1 cellular context compared by ENCODE assay signal in the genomic region with DNA sequence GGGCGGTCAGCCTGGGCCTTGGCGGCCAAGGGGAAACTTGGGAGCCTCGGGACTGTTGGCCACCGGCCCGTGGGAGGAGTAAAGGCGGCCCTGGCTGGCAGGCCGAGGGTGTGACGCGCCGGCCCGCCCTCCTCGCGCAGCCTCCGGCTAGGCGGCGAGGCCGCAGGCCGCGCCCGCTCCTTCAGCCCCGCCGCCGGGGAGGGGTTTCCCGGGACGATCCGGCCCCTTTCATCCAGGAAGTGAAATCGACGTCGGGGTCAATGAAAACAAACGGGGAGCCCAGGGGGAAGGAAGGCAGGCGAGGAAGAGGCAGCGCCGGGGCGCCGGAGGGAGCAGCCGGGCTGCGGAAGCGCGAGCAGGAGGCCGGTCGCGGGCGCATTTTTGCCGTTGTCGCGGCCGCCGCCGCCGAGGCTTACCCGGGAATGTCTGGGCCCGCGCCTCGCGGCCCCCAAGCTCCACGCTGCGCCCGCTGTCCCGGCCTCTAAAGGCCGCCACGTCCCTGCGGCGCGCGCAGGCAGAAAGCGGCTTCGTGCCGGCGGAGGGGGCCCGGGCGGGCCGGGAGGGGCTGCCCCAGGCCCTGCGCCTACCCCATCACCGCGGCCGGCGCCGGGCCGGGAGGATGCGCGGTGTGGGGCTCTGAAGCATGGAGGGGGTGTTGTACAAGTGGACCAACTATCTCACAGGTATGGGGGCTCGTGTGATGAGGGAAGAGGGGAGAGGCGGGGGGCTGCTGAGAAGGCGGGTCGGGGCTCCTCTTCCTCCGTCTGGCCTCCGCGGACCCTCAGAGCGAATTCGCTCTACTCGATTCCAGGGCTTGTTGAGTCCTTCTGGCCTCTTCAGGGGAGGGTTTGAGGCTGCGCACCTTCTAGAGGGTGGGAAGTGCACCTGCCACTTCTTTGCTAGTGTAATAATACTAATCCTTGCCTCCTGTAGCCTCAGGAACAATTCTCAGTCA.
TF ChIP-seq lines count a peak whose summit lies in the region.

A gene (plus strand): TSS at position 231 of the 955 bp plus-strand sequence. CDS start 413 bp downstream, at position 644.

TF ChIP-seq in HepG2, 621 proteins besides CTCF, POLR2A, EP300 and RAD21 (continued from another document and continues in another):
- no peak for TF ChIP-seq DPF2 (CRISPR knock-in tag; IDR thresholded peaks at IDR 0.05; ENCODE audit: borderline replicate concordance, low read depth)
- TF ChIP-seq HOXA9 (CRISPR knock-in tag; IDR thresholded peaks at IDR 0.05; ENCODE audit: borderline replicate concordance) = no peak
- TF ChIP-seq, protein P1, sequence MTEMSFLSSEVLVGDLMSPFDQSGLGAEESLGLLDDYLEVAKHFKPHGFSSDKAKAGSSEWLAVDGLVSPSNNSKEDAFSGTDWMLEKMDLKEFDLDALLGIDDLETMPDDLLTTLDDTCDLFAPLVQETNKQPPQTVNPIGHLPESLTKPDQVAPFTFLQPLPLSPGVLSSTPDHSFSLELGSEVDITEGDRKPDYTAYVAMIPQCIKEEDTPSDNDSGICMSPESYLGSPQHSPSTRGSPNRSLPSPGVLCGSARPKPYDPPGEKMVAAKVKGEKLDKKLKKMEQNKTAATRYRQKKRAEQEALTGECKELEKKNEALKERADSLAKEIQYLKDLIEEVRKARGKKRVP (CRISPR knock-in tag; IDR thresholded peaks at IDR 0.05) = no peak
- no peak; the same call in 1 of the 2 replicates for TF ChIP-seq ZNF589 (CRISPR knock-in tag; conservative IDR thresholded peaks at IDR 0.05)
- TF ChIP-seq, protein P2, sequence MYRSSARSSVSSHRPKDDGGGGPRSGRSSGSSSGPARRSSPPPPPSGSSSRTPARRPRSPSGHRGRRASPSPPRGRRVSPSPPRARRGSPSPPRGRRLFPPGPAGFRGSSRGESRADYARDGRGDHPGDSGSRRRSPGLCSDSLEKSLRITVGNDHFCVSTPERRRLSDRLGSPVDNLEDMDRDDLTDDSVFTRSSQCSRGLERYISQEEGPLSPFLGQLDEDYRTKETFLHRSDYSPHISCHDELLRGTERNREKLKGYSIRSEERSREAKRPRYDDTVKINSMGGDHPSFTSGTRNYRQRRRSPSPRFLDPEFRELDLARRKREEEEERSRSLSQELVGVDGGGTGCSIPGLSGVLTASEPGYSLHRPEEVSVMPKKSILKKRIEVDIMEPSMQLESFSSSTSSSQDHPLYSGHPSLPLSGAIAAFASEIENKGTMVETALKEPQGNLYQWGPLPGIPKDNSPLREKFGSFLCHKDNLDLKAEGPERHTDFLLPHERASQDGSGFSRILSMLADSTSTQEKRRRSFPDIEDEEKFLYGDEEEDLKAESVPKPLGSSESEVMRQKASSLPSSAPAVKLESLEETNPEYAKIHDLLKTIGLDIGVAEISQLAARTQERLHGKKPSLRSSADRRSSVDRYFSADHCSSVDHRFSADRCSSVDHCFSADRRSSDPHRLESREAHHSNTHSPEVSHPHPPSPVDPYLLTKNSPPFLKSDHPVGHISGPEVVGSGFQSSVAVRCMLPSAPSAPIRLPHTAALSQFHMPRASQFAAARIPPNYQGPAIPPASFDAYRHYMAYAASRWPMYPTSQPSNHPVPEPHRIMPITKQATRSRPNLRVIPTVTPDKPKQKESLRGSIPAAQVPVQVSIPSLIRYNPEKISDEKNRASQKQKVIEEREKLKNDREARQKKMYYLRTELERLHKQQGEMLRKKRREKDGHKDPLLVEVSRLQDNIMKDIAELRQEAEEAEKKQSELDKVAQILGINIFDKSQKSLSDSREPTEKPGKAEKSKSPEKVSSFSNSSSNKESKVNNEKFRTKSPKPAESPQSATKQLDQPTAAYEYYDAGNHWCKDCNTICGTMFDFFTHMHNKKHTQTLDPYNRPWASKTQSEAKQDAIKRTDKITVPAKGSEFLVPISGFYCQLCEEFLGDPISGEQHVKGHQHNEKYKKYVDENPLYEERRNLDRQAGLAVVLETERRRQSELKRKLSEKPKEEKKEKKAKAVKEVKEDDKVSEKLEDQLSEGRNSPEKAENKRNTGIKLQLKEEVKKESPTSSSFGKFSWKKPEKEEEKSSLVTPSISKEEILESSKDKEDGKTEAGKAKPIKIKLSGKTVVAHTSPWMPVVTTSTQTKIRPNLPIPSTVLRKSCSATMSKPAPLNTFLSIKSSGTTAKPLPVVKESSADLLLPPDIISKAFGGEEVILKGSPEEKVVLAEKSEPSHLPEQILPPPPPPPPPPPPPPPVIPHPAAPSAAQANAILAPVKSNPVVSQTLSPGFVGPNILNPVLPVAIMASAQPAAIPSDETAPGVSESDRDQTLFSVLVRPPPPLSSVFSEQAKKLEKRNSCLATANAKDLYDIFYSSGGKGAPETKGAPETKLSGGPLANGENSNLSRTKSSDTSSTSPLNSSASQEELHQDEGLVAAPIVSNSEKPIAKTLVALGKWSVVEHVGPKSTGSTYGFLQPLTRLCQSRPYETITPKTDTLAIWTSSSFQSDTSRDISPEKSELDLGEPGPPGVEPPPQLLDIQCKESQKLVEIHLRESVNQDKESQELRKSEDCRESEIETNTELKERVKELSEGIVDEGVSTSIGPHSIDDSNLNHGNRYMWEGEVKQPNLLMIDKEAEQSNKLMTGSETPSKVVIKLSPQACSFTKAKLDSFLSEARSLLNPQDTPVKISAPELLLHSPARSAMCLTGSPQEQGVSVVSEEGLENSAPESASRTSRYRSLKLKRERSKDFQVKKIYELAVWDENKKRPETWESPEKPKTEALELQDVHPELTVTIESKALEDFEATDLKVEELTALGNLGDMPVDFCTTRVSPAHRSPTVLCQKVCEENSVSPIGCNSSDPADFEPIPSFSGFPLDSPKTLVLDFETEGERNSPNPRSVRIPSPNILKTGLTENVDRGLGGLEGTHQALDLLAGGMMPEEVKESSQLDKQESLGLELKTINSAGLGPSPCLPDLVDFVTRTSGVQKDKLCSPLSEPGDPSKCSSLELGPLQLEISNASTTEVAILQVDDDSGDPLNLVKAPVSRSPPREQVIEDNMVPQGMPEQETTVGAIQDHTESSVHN (CRISPR knock-in tag; IDR thresholded peaks at IDR 0.05) = no peak
- TF ChIP-seq SP4 (CRISPR knock-in tag; IDR thresholded peaks at IDR 0.05) = peak; percentile 81
- TF ChIP-seq, protein P3, sequence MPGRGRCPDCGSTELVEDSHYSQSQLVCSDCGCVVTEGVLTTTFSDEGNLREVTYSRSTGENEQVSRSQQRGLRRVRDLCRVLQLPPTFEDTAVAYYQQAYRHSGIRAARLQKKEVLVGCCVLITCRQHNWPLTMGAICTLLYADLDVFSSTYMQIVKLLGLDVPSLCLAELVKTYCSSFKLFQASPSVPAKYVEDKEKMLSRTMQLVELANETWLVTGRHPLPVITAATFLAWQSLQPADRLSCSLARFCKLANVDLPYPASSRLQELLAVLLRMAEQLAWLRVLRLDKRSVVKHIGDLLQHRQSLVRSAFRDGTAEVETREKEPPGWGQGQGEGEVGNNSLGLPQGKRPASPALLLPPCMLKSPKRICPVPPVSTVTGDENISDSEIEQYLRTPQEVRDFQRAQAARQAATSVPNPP (CRISPR knock-in tag; IDR thresholded peaks at IDR 0.05) = 0 out of 2 replicates have a peak, but pooled peaks have one; percentile 65
- TF ChIP-seq ZKSCAN8 (CRISPR knock-in tag; IDR thresholded peaks at IDR 0.05; ENCODE audit: borderline replicate concordance) = no peak
- peak; percentile 69 for TF ChIP-seq TAF1 (CRISPR knock-in tag; IDR thresholded peaks at IDR 0.05)
- TF ChIP-seq, protein P4, sequence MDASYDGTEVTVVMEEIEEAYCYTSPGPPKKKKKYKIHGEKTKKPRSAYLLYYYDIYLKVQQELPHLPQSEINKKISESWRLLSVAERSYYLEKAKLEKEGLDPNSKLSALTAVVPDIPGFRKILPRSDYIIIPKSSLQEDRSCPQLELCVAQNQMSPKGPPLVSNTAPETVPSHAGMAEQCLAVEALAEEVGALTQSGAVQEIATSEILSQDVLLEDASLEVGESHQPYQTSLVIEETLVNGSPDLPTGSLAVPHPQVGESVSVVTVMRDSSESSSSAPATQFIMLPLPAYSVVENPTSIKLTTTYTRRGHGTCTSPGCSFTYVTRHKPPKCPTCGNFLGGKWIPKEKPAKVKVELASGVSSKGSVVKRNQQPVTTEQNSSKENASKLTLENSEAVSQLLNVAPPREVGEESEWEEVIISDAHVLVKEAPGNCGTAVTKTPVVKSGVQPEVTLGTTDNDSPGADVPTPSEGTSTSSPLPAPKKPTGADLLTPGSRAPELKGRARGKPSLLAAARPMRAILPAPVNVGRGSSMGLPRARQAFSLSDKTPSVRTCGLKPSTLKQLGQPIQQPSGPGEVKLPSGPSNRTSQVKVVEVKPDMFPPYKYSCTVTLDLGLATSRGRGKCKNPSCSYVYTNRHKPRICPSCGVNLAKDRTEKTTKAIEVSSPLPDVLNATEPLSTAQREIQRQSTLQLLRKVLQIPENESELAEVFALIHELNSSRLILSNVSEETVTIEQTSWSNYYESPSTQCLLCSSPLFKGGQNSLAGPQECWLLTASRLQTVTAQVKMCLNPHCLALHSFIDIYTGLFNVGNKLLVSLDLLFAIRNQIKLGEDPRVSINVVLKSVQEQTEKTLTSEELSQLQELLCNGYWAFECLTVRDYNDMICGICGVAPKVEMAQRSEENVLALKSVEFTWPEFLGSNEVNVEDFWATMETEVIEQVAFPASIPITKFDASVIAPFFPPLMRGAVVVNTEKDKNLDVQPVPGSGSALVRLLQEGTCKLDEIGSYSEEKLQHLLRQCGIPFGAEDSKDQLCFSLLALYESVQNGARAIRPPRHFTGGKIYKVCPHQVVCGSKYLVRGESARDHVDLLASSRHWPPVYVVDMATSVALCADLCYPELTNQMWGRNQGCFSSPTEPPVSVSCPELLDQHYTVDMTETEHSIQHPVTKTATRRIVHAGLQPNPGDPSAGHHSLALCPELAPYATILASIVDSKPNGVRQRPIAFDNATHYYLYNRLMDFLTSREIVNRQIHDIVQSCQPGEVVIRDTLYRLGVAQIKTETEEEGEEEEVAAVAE (CRISPR knock-in tag; IDR thresholded peaks at IDR 0.05; ENCODE audit: borderline replicate concordance) = no peak
- TF ChIP-seq ZNF446 (CRISPR knock-in tag; IDR thresholded peaks at IDR 0.05) = peak; percentile 33; the same call in 1 of the 2 replicates
- no peak for TF ChIP-seq HNRNPL (IDR thresholded peaks at IDR 0.05; ENCODE audit: low read depth, low read length)
- TF ChIP-seq, protein P5, sequence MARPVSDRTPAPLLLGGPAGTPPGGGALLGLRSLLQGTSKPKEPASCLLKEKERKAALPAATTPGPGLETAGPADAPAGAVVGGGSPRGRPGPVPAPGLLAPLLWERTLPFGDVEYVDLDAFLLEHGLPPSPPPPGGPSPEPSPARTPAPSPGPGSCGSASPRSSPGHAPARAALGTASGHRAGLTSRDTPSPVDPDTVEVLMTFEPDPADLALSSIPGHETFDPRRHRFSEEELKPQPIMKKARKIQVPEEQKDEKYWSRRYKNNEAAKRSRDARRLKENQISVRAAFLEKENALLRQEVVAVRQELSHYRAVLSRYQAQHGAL (CRISPR knock-in tag; IDR thresholded peaks at IDR 0.05; ENCODE audit: not compliant biosample characterization) = no peak
- no peak for TF ChIP-seq KDM3A (CRISPR knock-in tag; IDR thresholded peaks at IDR 0.05; ENCODE audit: low read depth)
- peak; percentile 6; the same call in 1 of the 2 replicates for TF ChIP-seq KDM5A (IDR thresholded peaks at IDR 0.05; ENCODE audit: borderline replicate concordance, low read length)
- TF ChIP-seq ZNF713 (CRISPR knock-in tag; IDR thresholded peaks at IDR 0.05) = peak; percentile 83; the same call in 1 of the 2 replicates
- no peak for TF ChIP-seq SNRNP70 (IDR thresholded peaks at IDR 0.05; ENCODE audit: low read depth, low read length)
- TF ChIP-seq ZNF33A (CRISPR knock-in tag; IDR thresholded peaks at IDR 0.05; ENCODE audit: borderline replicate concordance) = no peak
- no peak for TF ChIP-seq ZNF549 (CRISPR knock-in tag; IDR thresholded peaks at IDR 0.05)
- TF ChIP-seq, protein P6, sequence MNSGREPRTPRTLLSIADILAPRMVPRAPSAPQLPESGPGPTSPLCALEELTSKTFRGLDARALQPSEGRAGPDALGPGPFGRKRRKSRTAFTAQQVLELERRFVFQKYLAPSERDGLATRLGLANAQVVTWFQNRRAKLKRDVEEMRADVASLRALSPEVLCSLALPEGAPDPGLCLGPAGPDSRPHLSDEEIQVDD (CRISPR knock-in tag; IDR thresholded peaks at IDR 0.05; ENCODE audit: borderline replicate concordance) = peak; percentile 15; the same call in 1 of the 2 replicates
- TF ChIP-seq SRY (CRISPR knock-in tag; IDR thresholded peaks at IDR 0.05) = peak; percentile 54; the same call in 1 of the 2 replicates
- 0 out of 2 replicates have a peak, but pooled peaks have one; percentile 1 for TF ChIP-seq HCFC1 (IDR thresholded peaks at IDR 0.05; ENCODE audit: low read depth, low read length)
- TF ChIP-seq JDP2 (CRISPR knock-in tag; IDR thresholded peaks at IDR 0.05; ENCODE audit: borderline replicate concordance) = no peak
- TF ChIP-seq ZNF652 (CRISPR knock-in tag; IDR thresholded peaks at IDR 0.05; ENCODE audit: borderline replicate concordance, low read depth) = no peak
- TF ChIP-seq ZNF33B (CRISPR knock-in tag; IDR thresholded peaks at IDR 0.05) = no peak
- TF ChIP-seq ZNF256 (CRISPR knock-in tag; conservative IDR thresholded peaks at IDR 0.05) = 0 out of 2 replicates have a peak, but pooled peaks have one; percentile 55
- no peak for TF ChIP-seq ATF7 (IDR thresholded peaks at IDR 0.05)
- TF ChIP-seq ATF7 (CRISPR knock-in tag; IDR thresholded peaks at IDR 0.05) = no peak
- no peak for TF ChIP-seq ZNF780A (CRISPR knock-in tag; IDR thresholded peaks at IDR 0.05)
- TF ChIP-seq, protein P7, sequence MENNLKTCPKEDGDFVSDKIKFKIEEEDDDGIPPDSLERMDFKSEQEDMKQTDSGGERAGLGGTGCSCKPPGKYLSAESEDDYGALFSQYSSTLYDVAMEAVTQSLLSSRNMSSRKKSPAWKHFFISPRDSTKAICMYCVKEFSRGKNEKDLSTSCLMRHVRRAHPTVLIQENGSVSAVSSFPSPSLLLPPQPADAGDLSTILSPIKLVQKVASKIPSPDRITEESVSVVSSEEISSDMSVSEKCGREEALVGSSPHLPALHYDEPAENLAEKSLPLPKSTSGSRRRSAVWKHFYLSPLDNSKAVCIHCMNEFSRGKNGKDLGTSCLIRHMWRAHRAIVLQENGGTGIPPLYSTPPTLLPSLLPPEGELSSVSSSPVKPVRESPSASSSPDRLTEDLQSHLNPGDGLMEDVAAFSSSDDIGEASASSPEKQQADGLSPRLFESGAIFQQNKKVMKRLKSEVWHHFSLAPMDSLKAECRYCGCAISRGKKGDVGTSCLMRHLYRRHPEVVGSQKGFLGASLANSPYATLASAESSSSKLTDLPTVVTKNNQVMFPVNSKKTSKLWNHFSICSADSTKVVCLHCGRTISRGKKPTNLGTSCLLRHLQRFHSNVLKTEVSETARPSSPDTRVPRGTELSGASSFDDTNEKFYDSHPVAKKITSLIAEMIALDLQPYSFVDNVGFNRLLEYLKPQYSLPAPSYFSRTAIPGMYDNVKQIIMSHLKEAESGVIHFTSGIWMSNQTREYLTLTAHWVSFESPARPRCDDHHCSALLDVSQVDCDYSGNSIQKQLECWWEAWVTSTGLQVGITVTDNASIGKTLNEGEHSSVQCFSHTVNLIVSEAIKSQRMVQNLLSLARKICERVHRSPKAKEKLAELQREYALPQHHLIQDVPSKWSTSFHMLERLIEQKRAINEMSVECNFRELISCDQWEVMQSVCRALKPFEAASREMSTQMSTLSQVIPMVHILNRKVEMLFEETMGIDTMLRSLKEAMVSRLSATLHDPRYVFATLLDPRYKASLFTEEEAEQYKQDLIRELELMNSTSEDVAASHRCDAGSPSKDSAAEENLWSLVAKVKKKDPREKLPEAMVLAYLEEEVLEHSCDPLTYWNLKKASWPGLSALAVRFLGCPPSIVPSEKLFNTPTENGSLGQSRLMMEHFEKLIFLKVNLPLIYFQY (CRISPR knock-in tag; IDR thresholded peaks at IDR 0.05; ENCODE audit: borderline replicate concordance) = no peak; the same call in 1 of the 2 replicates
- TF ChIP-seq ARNT2 (CRISPR knock-in tag; IDR thresholded peaks at IDR 0.05; ENCODE audit: low read depth) = peak; percentile 80
- peak; percentile 55 for TF ChIP-seq MYC (CRISPR knock-in tag; IDR thresholded peaks at IDR 0.05; ENCODE audit: borderline replicate concordance)
- TF ChIP-seq PLRG1 (conservative IDR thresholded peaks at IDR 0.05) = no peak
- no peak for TF ChIP-seq CBX2 (IDR thresholded peaks at IDR 0.05; ENCODE audit: low read depth, low read length)
- TF ChIP-seq CBX2 (CRISPR knock-in tag; IDR thresholded peaks at IDR 0.05; ENCODE audit: low read depth) = no peak
- no peak for TF ChIP-seq ZNF432 (CRISPR knock-in tag; IDR thresholded peaks at IDR 0.05; ENCODE audit: borderline replicate concordance)
